8 cellular contexts compared by ENCODE assay signal in the genomic region with DNA sequence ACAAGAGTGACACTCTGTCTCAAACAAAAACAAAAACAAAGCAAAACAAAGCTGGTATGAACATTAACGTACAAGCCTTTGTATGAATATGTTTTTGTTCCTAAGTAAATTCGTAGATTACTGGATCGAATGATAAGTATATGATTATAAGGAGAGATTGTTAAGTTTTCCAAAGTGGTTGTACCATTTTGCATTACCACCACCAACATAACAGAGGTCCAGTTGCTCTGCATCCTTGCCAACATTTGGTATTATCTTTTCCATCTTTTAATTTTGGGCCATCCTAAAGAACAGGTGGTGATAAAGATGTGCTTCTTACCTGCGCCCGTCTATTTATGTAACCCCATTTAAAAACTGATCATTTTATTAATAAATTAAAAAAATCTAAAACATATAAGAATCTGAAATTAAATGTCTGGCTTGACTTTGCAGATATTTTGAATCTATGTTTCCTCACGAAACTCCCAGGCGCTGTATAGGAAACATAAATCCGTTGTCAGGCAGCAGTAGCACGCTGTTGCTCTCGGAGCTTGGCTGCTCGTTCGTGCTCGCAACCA. TPM values are rescaled to one million over a fixed set of nuclear protein-coding genes. Genes with fewer than 3 reads are reported as not detected.
DNase-seq lines count a peak whose midpoint lies in the region; ATAC-seq and TF ChIP-seq lines count a peak whose summit lies in the region.

No MANE protein-coding gene starts in this region.

- TF ChIP-seq CTCF in VCaP (conservative IDR thresholded peaks at IDR 0.05) (no peak), thoracic aorta (IDR thresholded peaks at IDR 0.05) (no peak)

- H3K9me3 Mint-ChIP-seq in activated CD4-positive, alpha-beta T cell treated with anti-CD3 and anti-CD28 coated beads, Interleukin-2, amount 10 ng/mL, durations not matched to agents 7 days and 5 days: no peaks in the 10 kb centered on the region

- POLR2A ChIA-PET in activated CD4-positive, alpha-beta T cell treated with anti-CD3 and anti-CD28 coated beads, Interleukin-2, amount 10 ng/mL, durations not matched to agents 7 days and 5 days (lab: Charles Lee): no interaction called here

- H3K27me3 Mint-ChIP-seq in activated CD4-positive, alpha-beta T cell treated with anti-CD3 and anti-CD28 coated beads, Interleukin-2, amount 10 ng/mL, durations not matched to agents 7 days and 5 days: no peaks in the 10 kb centered on the region

- H3K27ac Mint-ChIP-seq in activated CD4-positive, alpha-beta T cell treated with anti-CD3 and anti-CD28 coated beads, Interleukin-2, amount 10 ng/mL, durations not matched to agents 7 days and 5 days: peak overlapping the region; percentile 94

- H3K36me3 Mint-ChIP-seq in activated CD4-positive, alpha-beta T cell treated with anti-CD3 and anti-CD28 coated beads, Interleukin-2, amount 10 ng/mL, durations not matched to agents 7 days and 5 days (ENCODE audit: low read depth): no peaks in the 10 kb centered on the region

- H3K9me3 ChIP-seq in iPS-15b (ENCODE audit: control insufficient read depth, insufficient read depth, low read length) (no peaks in the 10 kb centered on the region), thoracic aorta (no peaks in the 10 kb centered on the region)

- H3K4me1 ChIP-seq in iPS-15b (ENCODE audit: control insufficient read depth, insufficient read depth, low read length): no peaks in the 10 kb centered on the region
- peaks cover 10 to 38% of the 10 kb centered on the region in 2 donors for H3K4me1 ChIP-seq in thoracic aorta (ENCODE audit: control insufficient read depth in 1 of 2, low read depth in 2 of 2)

- DNase-seq in activated CD4-positive, alpha-beta T cell treated with anti-CD3 and anti-CD28 coated beads, Interleukin-2, amount 10 ng/mL, durations not matched to agents 7 days and 5 days: no peak
- no peak for DNase-seq in activated CD4-positive, alpha-beta T cell treated with anti-CD3 and anti-CD28 coated beads for 1 hour
- DNase-seq in thoracic aorta (ENCODE audit: low spot score) (no peak), nucleus accumbens (lab: John Stamatoyannopoulos, UW) (no peak)

- no peak overlapping the region for H3K4me3 Mint-ChIP-seq in activated CD4-positive, alpha-beta T cell treated with anti-CD3 and anti-CD28 coated beads, Interleukin-2, amount 10 ng/mL, durations not matched to agents 7 days and 5 days

- H3K27me3 ChIP-seq in iPS-15b (ENCODE audit: control insufficient read depth, insufficient read depth, low read length) (no peaks in the 10 kb centered on the region), thoracic aorta (replicated peaks; ENCODE audit: insufficient read depth) (no peaks in the 10 kb centered on the region)

- H3K9ac ChIP-seq in iPS-15b (ENCODE audit: low read depth, low read length): peak overlapping the region; percentile 56

- peak overlapping the region; percentile 96 for H3K27ac ChIP-seq in VCaP
- peak overlapping the region; percentile 80 to 83 for H3K27ac ChIP-seq in thoracic aorta

- H3K4me3 ChIP-seq in iPS-15b (ENCODE audit: low read depth, low read length) (peak overlapping the region; percentile 72), thoracic aorta (peak overlapping the region; percentile 84)

- peaks cover 21% of the 10 kb centered on the region for H3K4me1 Mint-ChIP-seq in activated CD4-positive, alpha-beta T cell treated with anti-CD3 and anti-CD28 coated beads, Interleukin-2, amount 10 ng/mL, durations not matched to agents 7 days and 5 days

- ATAC-seq in thoracic aorta (ENCODE audit: insufficient number of reproducible peaks, low FRiP score, low read depth) (no peak), GM18502 (IDR thresholded peaks at IDR 0.05; ENCODE audit: poor library complexity, unreplicated experiment) (no peak), GM19397 (IDR thresholded peaks at IDR 0.05; ENCODE audit: unreplicated experiment) (no peak)

- H3K36me3 ChIP-seq in iPS-15b (ENCODE audit: control insufficient read depth, insufficient read depth, low read length) (peaks cover 5% of the 10 kb centered on the region), thoracic aorta (no peaks in the 10 kb centered on the region)

- CTCF ChIA-PET in activated CD4-positive, alpha-beta T cell treated with anti-CD3 and anti-CD28 coated beads, Interleukin-2, amount 10 ng/mL, durations not matched to agents 7 days and 5 days (lab: Charles Lee): interaction anchor here (1.2 kb wide), 1 partner anchor 8 kb away, joined by 3 read pairs; no protein-coding TSS in a partner anchor

RNA-seq across cellular contexts. Expression of gene NAA35, which starts 0.6 kb away (rescaled TPM):
- 10 to 100 TPM; 20.9 to 22.4 TPM for total RNA-seq in activated CD4-positive, alpha-beta T cell treated with anti-CD3 and anti-CD28 coated beads, Interleukin-2, amount 10 ng/mL, durations not matched to agents 7 days and 5 days
- 10 to 100 TPM; 14.3 to 14.8 TPM for total RNA-seq in thoracic aorta
